ENCODE assay signal across 8 cellular contexts in the genomic region with DNA sequence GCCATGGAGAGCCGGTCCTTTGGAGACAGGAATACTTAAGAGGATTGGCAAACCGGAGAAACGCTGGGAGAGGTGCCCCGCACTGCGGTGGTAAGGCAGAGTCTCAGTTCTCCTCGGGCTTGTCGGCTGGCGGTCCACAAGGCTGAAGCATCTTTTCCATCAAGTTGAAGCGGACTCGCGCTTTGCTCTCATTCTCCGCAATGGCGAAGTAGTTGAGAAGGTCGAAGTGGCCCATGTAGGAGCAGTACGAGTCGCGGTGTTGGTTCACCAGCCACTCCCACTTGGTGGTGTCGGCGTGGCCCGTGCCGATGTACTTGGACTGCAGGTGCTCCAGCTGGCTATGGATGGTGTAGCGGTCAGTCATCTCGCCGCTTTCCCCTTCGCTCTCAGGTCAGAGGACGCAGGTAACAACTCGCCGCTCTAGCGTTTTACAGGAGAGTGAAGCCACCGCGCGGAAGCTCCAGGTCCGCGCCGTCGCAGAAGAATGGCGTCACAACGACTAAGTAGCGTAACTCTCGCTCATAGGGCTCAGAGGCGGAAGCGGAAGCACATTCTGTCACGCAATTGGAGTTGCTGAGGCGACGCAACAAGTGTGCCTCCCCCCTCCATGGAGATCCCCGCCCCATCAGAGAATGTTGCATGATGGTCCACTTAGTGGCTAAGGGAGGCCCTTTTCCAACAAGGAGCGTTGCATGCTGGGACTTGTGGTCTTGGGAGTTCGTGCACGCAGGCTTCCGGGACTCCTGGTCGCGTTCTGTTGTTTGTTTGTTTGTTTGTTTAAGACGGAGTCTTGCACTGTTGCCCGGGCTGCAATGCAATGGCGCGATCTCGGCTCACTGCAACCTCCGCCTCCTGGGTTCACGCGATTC. TPM values are rescaled to one million over a fixed set of nuclear protein-coding genes. Genes with fewer than 3 reads are reported as not detected.
DNase-seq lines count a peak whose midpoint lies in the region; ATAC-seq and TF ChIP-seq lines count a peak whose summit lies in the region.

Gene SF3B5 (minus strand): TSS at position 440 of the 869 bp plus-strand sequence. CDS start 76 bp downstream, at position 364.

- no peaks in the 10 kb centered on the region for H3K27me3 ChIP-seq in ovary
- H3K27me3 ChIP-seq in thyroid gland: no peaks in the 10 kb centered on the region

- no peak for TF ChIP-seq EP300 in ovary (IDR thresholded peaks at IDR 0.05)

- H3K9me3 Mint-ChIP-seq in activated naive CD8-positive, alpha-beta T cell treated with anti-CD3 and anti-CD28 coated beads, Interleukin-2, amount 50 U/mL, for 24 hours: no peaks in the 10 kb centered on the region

- peaks cover 12% of the 10 kb centered on the region for H3K4me1 ChIP-seq in ovary (ENCODE audit: insufficient read depth)
- H3K4me1 ChIP-seq in thyroid gland: peaks cover 9 to 14% of the 10 kb centered on the region in 2 donors

- peaks cover 3% of the 10 kb centered on the region for H3K27me3 Mint-ChIP-seq in activated naive CD8-positive, alpha-beta T cell treated with anti-CD3 and anti-CD28 coated beads, Interleukin-2, amount 50 U/mL, for 24 hours

- H3K27ac ChIP-seq in ovary (peak within 1 kb of the TSS in 1 of 2 donors; percentile 65), thyroid gland (peak within 1 kb of the TSS; percentile 39 to 85 (median 56))

- intact Hi-C loops in Right ventricle myocardium inferior (cut with DNase I): loop anchor here (1.0 kb wide), 1 partner anchor 584 kb away; the partner anchor contains the start of gene FUCA2
- intact Hi-C loops in ovary (cut with DNase I): loop anchor here in 1 of 4 donors (10.0 kb wide), 1 partner anchor 119 kb away; no protein-coding TSS in a partner anchor
- intact Hi-C loops in thyroid gland (cut with DNase I): no loop called here

- H3K4me3 ChIP-seq in GM12865 (ENCODE audit: low read depth, low read length): peak within 1 kb of the TSS; percentile 77
- H3K4me3 ChIP-seq in ovary: peak within 1 kb of the TSS; percentile 90
- H3K4me3 ChIP-seq in thyroid gland (replicated peaks in 1 of 3): peak within 1 kb of the TSS; percentile 60 to 72 (median 64)

- WGBS in ovary, 3 donors: 0 to 1% (median 1%) methylated on average over 56 to 60 of the region's 60 CpGs
- 0% methylated on average over 23 to 32 of the region's 60 CpGs for WGBS in thyroid gland, 2 donors

- DNase-seq in GM12865 (ENCODE audit: low read depth) (peak; percentile 100), NCI-H1417 treated with DMSO at 0.1 percent for 48 hours (lab: John Stamatoyannopoulos, UW) (peak; percentile 98), SW480 (ENCODE audit: low spot score) (peak; percentile 98), Right ventricle myocardium inferior (ENCODE audit: missing footprints) (peak; percentile 99), ovary (peak; percentile 97 to 98 (median 98)), thyroid gland (peak; percentile 99)
- peak; percentile 97 for DNase-seq in activated naive CD8-positive, alpha-beta T cell treated with anti-CD3 and anti-CD28 coated beads, Interleukin-2, amount 50 U/mL, for 24 hours

- peaks cover 21% of the 10 kb centered on the region for H3K36me3 Mint-ChIP-seq in activated naive CD8-positive, alpha-beta T cell treated with anti-CD3 and anti-CD28 coated beads, Interleukin-2, amount 50 U/mL, for 24 hours (ENCODE audit: low read depth)

- H3K27ac Mint-ChIP-seq in activated naive CD8-positive, alpha-beta T cell treated with anti-CD3 and anti-CD28 coated beads, Interleukin-2, amount 50 U/mL, for 24 hours: peak within 1 kb of the TSS; percentile 97

- H3K36me3 ChIP-seq in ovary (no peaks in the 10 kb centered on the region), thyroid gland (no peaks in the 10 kb centered on the region)

- peak within 1 kb of the TSS; percentile 97 for H3K4me3 Mint-ChIP-seq in activated naive CD8-positive, alpha-beta T cell treated with anti-CD3 and anti-CD28 coated beads, Interleukin-2, amount 50 U/mL, for 24 hours

- no peaks in the 10 kb centered on the region for H3K9me3 ChIP-seq in ovary
- H3K9me3 ChIP-seq in thyroid gland: no peaks in the 10 kb centered on the region

- ATAC-seq in HG02763 (IDR thresholded peaks at IDR 0.05; ENCODE audit: unreplicated experiment) (peak; percentile 95), Right ventricle myocardium inferior (peak; percentile 100)
- peak; percentile 99 for ATAC-seq in activated naive CD8-positive, alpha-beta T cell treated with anti-CD3 and anti-CD28 coated beads, Interleukin-2, amount 50 U/mL, for 24 hours

- TF ChIP-seq POLR2A in ovary (IDR thresholded peaks at IDR 0.05): peak; percentile 70
- TF ChIP-seq POLR2A in thyroid gland (IDR thresholded peaks at IDR 0.05): peak in 1 of 2 donors; percentile 82

- H3K4me1 Mint-ChIP-seq in activated naive CD8-positive, alpha-beta T cell treated with anti-CD3 and anti-CD28 coated beads, Interleukin-2, amount 50 U/mL, for 24 hours: peaks cover 38% of the 10 kb centered on the region

- no peak for TF ChIP-seq CTCF in GM12865 (IDR thresholded peaks at IDR 0.05; ENCODE audit: insufficient read depth, low read depth, low read length, missing control alignments)
- TF ChIP-seq CTCF in ovary (IDR thresholded peaks at IDR 0.05): peak in 2 of 3 donors; percentile 4 to 5
- TF ChIP-seq CTCF in thyroid gland (IDR thresholded peaks at IDR 0.05): no peak

RNA-seq across cellular contexts. Expression of gene SF3B5, which starts in this region (rescaled TPM):
- total RNA-seq in Right ventricle myocardium inferior (121 TPM), ovary (100 to 1,000 TPM in 6 of 7 donors, 10 to 100 TPM in 1; 86.8 to 151 (median 117) TPM), thyroid gland (100 to 1,000 TPM in 2 of 4 donors, 10 to 100 TPM in 2; 63.1 to 205 (median 133) TPM)
- polyA plus RNA-seq in ovary: 100 to 1,000 TPM in 1 of 2 donors, 10 to 100 TPM in 1; 27.9 to 135 TPM

Comparison
In these comparisons a context has a peak if more than half of its experiments do, and no peak if none do; other contexts are left out.
1. CTCF ChIP-seq: peak in ovary (2 of 3); none in GM12865 (single experiment) and thyroid gland (0 of 6).
2. Peak in every context shown above with its lines, with median percentiles within 50 percentile points of each other: DNase-seq, H3K4me3 ChIP-seq and ATAC-seq.